Comparison of ENCODE assay signal across 22 cellular contexts in genomic region chr7:157771689-157772088, GRCh38.
DNase-seq lines count a peak whose midpoint lies in the region; ATAC-seq and TF ChIP-seq lines count a peak whose summit lies in the region.
"Had no signal": no experiment of that assay in that cellular context is flagged by ENCODE, and none has a peak within 500 bp of the region (broad histone marks: within the 10 kb centered on the region; RNA-seq: fewer than 3 reads in every experiment).

No MANE protein-coding gene starts in this region.

- no peak overlapping the region for H4K5ac ChIP-seq in IMR-90 (ENCODE audit: low read depth, low read length)

- no peaks in the 10 kb centered on the region for H3K79me1 ChIP-seq in IMR-90 (ENCODE audit: low read depth in 1 of 2, low read length in 2 of 2)

- no peak overlapping the region for H2AK9ac ChIP-seq in IMR-90 (replicated peaks; ENCODE audit: low read depth, low read length, poor library complexity)

- no TSS peak for BruUV-seq in IMR-90 (replicated peaks; lab: Mats Ljungman, UMichigan)

- H3K4me1 Mint-ChIP-seq in endodermal cell: peaks cover 8% of the 10 kb centered on the region
- H3K4me1 Mint-ChIP-seq in neural progenitor cell: peaks cover 33% of the 10 kb centered on the region
- H3K4me1 Mint-ChIP-seq: CD8-positive, alpha-beta memory T cell had no signal

- no peak overlapping the region for H3K56ac ChIP-seq in IMR-90 (ENCODE audit: extremely low read depth, insufficient read depth, low read length)

- H2AFZ ChIP-seq in IMR-90 (replicated peaks; ENCODE audit: low read length, poor library complexity) (peak overlapping the region; percentile 21), neural progenitor cell (replicated peaks) (no peak overlapping the region)
- H2AFZ ChIP-seq: GM23248 had no signal

- H4K91ac ChIP-seq in IMR-90 (ENCODE audit: insufficient read depth, low read depth, low read length): no peak overlapping the region

- H3K4me1 ChIP-seq in IMR-90 (ENCODE audit: control insufficient read depth, insufficient read depth, low read length) (no peaks in the 10 kb centered on the region), endodermal cell (ENCODE audit: control insufficient read depth, insufficient read depth, low read length) (no peaks in the 10 kb centered on the region), neural progenitor cell (peaks cover 10% of the 10 kb centered on the region)
- H3K4me1 ChIP-seq: BE2C had no signal

- CTCF ChIA-PET in HEK293T (lab: Yijun Ruan, JAX): no interaction called here
- CTCF ChIA-PET in IMR-90 (lab: Yijun Ruan, JAX): no interaction called here

- TF ChIP-seq CTCF in IMR-90 (conservative IDR thresholded peaks at IDR 0.05; ENCODE audit: low read depth, low read length) (no peak), endodermal cell (conservative IDR thresholded peaks at IDR 0.05) (no peak), neural progenitor cell (IDR thresholded peaks at IDR 0.05) (no peak)

- no peaks in the 10 kb centered on the region for H3F3A ChIP-seq in neural progenitor cell (ENCODE audit: low read depth)

- no peaks in the 10 kb centered on the region for H3K9me1 ChIP-seq in IMR-90 (ENCODE audit: insufficient read depth, low read length)

- TF ChIP-seq POLR2A in IMR-90 (IDR thresholded peaks at IDR 0.05; ENCODE audit: low read depth, low read length): no peak

- no peak overlapping the region for H3K4ac ChIP-seq in IMR-90 (ENCODE audit: low read depth, low read length)

- H3K36me3 ChIP-seq in IMR-90 (ENCODE audit: control insufficient read depth, insufficient read depth, low read length): no peaks in the 10 kb centered on the region
- no peaks in the 10 kb centered on the region for H3K36me3 ChIP-seq in endodermal cell (ENCODE audit: control insufficient read depth, insufficient read depth, low read length)
- no peaks in the 10 kb centered on the region for H3K36me3 ChIP-seq in neural progenitor cell
- H3K36me3 ChIP-seq: BE2C had no signal

- H3K9ac ChIP-seq in IMR-90 (ENCODE audit: low read depth, low read length) (no peak overlapping the region), endodermal cell (ENCODE audit: extremely low read depth, low read length, poor library complexity, severe bottlenecking) (no peak overlapping the region), neural progenitor cell (no peak overlapping the region)
- H3K9ac ChIP-seq: GM23248 had no signal

- no peak overlapping the region for H2BK120ac ChIP-seq in IMR-90 (ENCODE audit: low read depth, low read length)

- intact Hi-C loops in IMR-90 (cut with micrococcal nuclease): no loop called here
- intact Hi-C loops in left cardiac atrium (cut with DNase I): no loop called here

- POLR2A ChIA-PET in HEK293T (lab: Yijun Ruan, JAX): no interaction called here
- POLR2A ChIA-PET in IMR-90 (lab: Charles Lee; ENCODE audit: unreplicated experiment): no interaction called here

- no peak overlapping the region for H4K8ac ChIP-seq in IMR-90 (ENCODE audit: low read depth in 2 of 2, low read length in 2 of 2)

- no peak overlapping the region for H3K27ac ChIP-seq in IMR-90 (ENCODE audit: insufficient read depth, low read length)
- no peak overlapping the region for H3K27ac ChIP-seq in endodermal cell (ENCODE audit: low read depth, low read length)
- H3K27ac ChIP-seq in neural progenitor cell: no peak overlapping the region
- H3K27ac ChIP-seq: GM23248 had no signal

- H3K4me3 ChIP-seq in IMR-90 (ENCODE audit: insufficient read depth, low read depth, low read length) (no peak overlapping the region), endodermal cell (ENCODE audit: low read length) (peak overlapping the region; percentile 24), neural progenitor cell (no peak overlapping the region)
- H3K4me3 ChIP-seq: GM23248 had no signal

- H3K23ac ChIP-seq in IMR-90 (ENCODE audit: low read depth, low read length): no peak overlapping the region

- in situ Hi-C loops in IMR-90 (cut with MboI; ENCODE audit: low sequenced_read_pairs): no loop called here
- in situ Hi-C loops in G401 (cut with HindIII; ENCODE audit: low sequenced_read_pairs): no loop called here

- H3K4me3 Mint-ChIP-seq in endodermal cell: no peak overlapping the region
- H3K4me3 Mint-ChIP-seq in neural progenitor cell: peak overlapping the region; percentile 3
- H3K4me3 Mint-ChIP-seq: CD4-positive, CD25-positive, alpha-beta regulatory T cell; CD8-positive, alpha-beta memory T cell had no signal

- H2BK15ac ChIP-seq in IMR-90 (ENCODE audit: low read depth, low read length): no peak overlapping the region

- dilution Hi-C loops in IMR-90 (cut with HindIII; ENCODE audit: low sequenced_read_pairs, unreplicated experiment): no loop called here

- 63% methylated on average over 4 of the region's 6 CpGs; no CpG with 5 or more reads in 1 of the 2 experiments for WGBS in IMR-90 (ENCODE audit: extremely low coverage in 2 of 2, insufficient read length in 1 of 2), 2 experiments
- WGBS in endodermal cell (ENCODE audit: insufficient coverage in 1 of 2, insufficient read length in 1 of 2), 2 experiments: 74% methylated on average over 6 of the region's 6 CpGs; no CpG with 5 or more reads in 1 of the 2 experiments

- TF ChIP-seq RAD21 in IMR-90 (IDR thresholded peaks at IDR 0.05; ENCODE audit: low read length): no peak

- no peaks in the 10 kb centered on the region for H3K79me2 ChIP-seq in neural progenitor cell (ENCODE audit: low read depth)

- H3K4me2 ChIP-seq in IMR-90 (ENCODE audit: low read depth, low read length): no peak overlapping the region
- H3K4me2 ChIP-seq in neural progenitor cell: no peak overlapping the region

- no peaks in the 10 kb centered on the region for H3K27me3 ChIP-seq in IMR-90 (ENCODE audit: control insufficient read depth, insufficient read depth, low read length)
- no peaks in the 10 kb centered on the region for H3K27me3 ChIP-seq in endodermal cell (ENCODE audit: control insufficient read depth, insufficient read depth, low read length, poor library complexity, severe bottlenecking)
- peaks cover 16% of the 10 kb centered on the region for H3K27me3 ChIP-seq in neural progenitor cell
- H3K27me3 ChIP-seq: BE2C had no signal

- H2AK5ac ChIP-seq in IMR-90 (ENCODE audit: low read depth, low read length): no peak overlapping the region

- no peak for DNase-seq in HEK293T (ENCODE audit: extremely low spot score)
- DNase-seq in IMR-90: no peak
- no peak for DNase-seq in endodermal cell
- no peak for DNase-seq in neural progenitor cell (ENCODE audit: low spot score)
- no peak for DNase-seq in G401 (ENCODE audit: low spot score)
- DNase-seq in activated CD4-positive, alpha-beta T cell treated with anti-CD3 and anti-CD28 coated beads, Interleukin-2, amount 50 U/mL, for 48 hours: no peak
- no peak for DNase-seq in left cardiac atrium
- DNase-seq: ACHN; BE2C; C1 segment of cervical spinal cord; CD4-positive, CD25-positive, alpha-beta regulatory T cell; COR-L47; DMS 273 treated with DMSO at 0.1 percent for 48 hours; DMS53; DND-41; EL; GM23248; HCEC 1CT; Karpas-422; KBM-7 had no signal

- H3K27me3 Mint-ChIP-seq in endodermal cell (ENCODE audit: insufficient read depth) (peaks cover 20% of the 10 kb centered on the region), neural progenitor cell (ENCODE audit: insufficient read depth, low read depth) (peaks cover 20% of the 10 kb centered on the region)

- no peak overlapping the region for H3K14ac ChIP-seq in IMR-90 (replicated peaks; ENCODE audit: low read depth, low read length)

- peak overlapping the region; percentile 60 for H2BK5ac ChIP-seq in IMR-90 (ENCODE audit: low read depth, low read length, poor library complexity, severe bottlenecking)

- peaks cover 66% of the 10 kb centered on the region for H3K9me3 ChIP-seq in IMR-90 (ENCODE audit: control insufficient read depth, insufficient read depth, low read length)
- peaks cover 67% of the 10 kb centered on the region for H3K9me3 ChIP-seq in endodermal cell (ENCODE audit: control insufficient read depth, low read length)
- no peaks in the 10 kb centered on the region for H3K9me3 ChIP-seq in neural progenitor cell (ENCODE audit: low read depth)
- H3K9me3 ChIP-seq: BE2C had no signal

- ATAC-seq in IMR-90 (ENCODE audit: low read depth) (no peak), HG03108 (IDR thresholded peaks at IDR 0.05; ENCODE audit: unreplicated experiment) (no peak), left cardiac atrium (no peak)

- H4K20me1 ChIP-seq in IMR-90 (ENCODE audit: insufficient read depth, low read length) (no peaks in the 10 kb centered on the region), neural progenitor cell (ENCODE audit: low read depth) (no peaks in the 10 kb centered on the region)

- H3K18ac ChIP-seq in IMR-90 (ENCODE audit: low read depth, low read length): no peak overlapping the region

- no peak overlapping the region for H3K27ac Mint-ChIP-seq in endodermal cell
- peak overlapping the region; percentile 12 for H3K27ac Mint-ChIP-seq in neural progenitor cell
- H3K27ac Mint-ChIP-seq: CD8-positive, alpha-beta memory T cell had no signal

- H3K9me3 Mint-ChIP-seq in endodermal cell (peaks cover 7% of the 10 kb centered on the region), neural progenitor cell (peaks cover 8% of the 10 kb centered on the region)

- H2BK20ac ChIP-seq in IMR-90 (ENCODE audit: low read depth, low read length): no peak overlapping the region

- H3K36me3 Mint-ChIP-seq in endodermal cell (ENCODE audit: low read depth): no peaks in the 10 kb centered on the region
- peaks cover 7% of the 10 kb centered on the region for H3K36me3 Mint-ChIP-seq in neural progenitor cell
- H3K36me3 Mint-ChIP-seq: CD4-positive, CD25-positive, alpha-beta regulatory T cell; CD8-positive, alpha-beta memory T cell had no signal

TF ChIP-seq in HEK293T, 16 proteins besides CTCF, POLR2A, EP300 and RAD21:
- peak; percentile 33; the same call in 1 of the 2 replicates for TF ChIP-seq TARDBP (IDR thresholded peaks at IDR 0.05)
- no peak for TF ChIP-seq BHLHE40 (IDR thresholded peaks at IDR 0.05; ENCODE audit: borderline replicate concordance)

TF ChIP-seq in IMR-90, 13 proteins besides CTCF, POLR2A, EP300 and RAD21 (continues in another document):
- TF ChIP-seq NFE2L2 (IDR thresholded peaks at IDR 0.05; ENCODE audit: low read depth, low read length) (no peak), MAZ (IDR thresholded peaks at IDR 0.05; ENCODE audit: borderline replicate concordance, low read depth, low read length) (no peak), ELK1 (IDR thresholded peaks at IDR 0.05; ENCODE audit: borderline replicate concordance, low read depth, low read length) (no peak)
